In genomic region chr12:131865196-131865875, GRCh38 we compare ENCODE assay signal across 16 cellular contexts. TPM values are rescaled to one million over a fixed set of nuclear protein-coding genes. Genes with fewer than 3 reads are reported as not detected.
A peak's percentile ranks its signal among the peaks of the same experiment; 100 is the strongest.
DNase-seq lines count a peak whose midpoint lies in the region; ATAC-seq, FAIRE-seq and TF ChIP-seq lines count a peak whose summit lies in the region.
"Had no signal": no experiment of that assay in that cellular context is flagged by ENCODE, and none has a peak within 500 bp of the region (broad histone marks: within the 10 kb centered on the region; RNA-seq: fewer than 3 reads in every experiment).

No MANE protein-coding gene starts in this region.

- H3K27me3 ChIP-seq in PC-3 (ENCODE audit: low read length), result no peaks in the 10 kb centered on the region
- H3K27me3 ChIP-seq in bronchial epithelial cell (ENCODE audit: control insufficient read depth, insufficient read depth, low read length), result no peaks in the 10 kb centered on the region
- H3K27me3 ChIP-seq in upper lobe of right lung, result no peaks in the 10 kb centered on the region
- H3K27me3 ChIP-seq: colonic mucosa had no signal

- CTCF ChIA-PET in PC-3 (lab: Charles Lee), result interaction anchor here (0.7 kb wide), 1 partner anchor 29 kb away, joined by 3 read pairs; no protein-coding TSS in a partner anchor

- H4K20me1 ChIP-seq in PC-3 (ENCODE audit: low read length), result no peaks in the 10 kb centered on the region

- POLR2A ChIA-PET in PC-3 (lab: Charles Lee; ENCODE audit: unreplicated experiment), result no interaction called here

- TF ChIP-seq CTCF in PC-3 (conservative IDR thresholded peaks at IDR 0.05; ENCODE audit: low read depth, low read length), result no peak
- no peak for TF ChIP-seq CTCF in bronchial epithelial cell (IDR thresholded peaks at IDR 0.05; ENCODE audit: insufficient read depth, low read length, severe bottlenecking)
- no peak for TF ChIP-seq CTCF in upper lobe of right lung (IDR thresholded peaks at IDR 0.05)

- H3K4me3 ChIP-seq in PC-3 (ENCODE audit: low read length) (no peak overlapping the region), bronchial epithelial cell (ENCODE audit: low read depth, low read length) (no peak overlapping the region), upper lobe of right lung (no peak overlapping the region)
- H3K4me3 ChIP-seq: colonic mucosa, lower lobe of right lung had no signal

- BruUV-seq in PC-3 (replicated peaks; lab: Mats Ljungman, UMichigan), result no TSS peak

- FAIRE-seq in bronchial epithelial cell (lab: Jason Lieb, UNC), result peak; percentile 23

- peak; percentile 67 for DNase-seq in DMS53 (lab: John Stamatoyannopoulos, UW)
- DNase-seq in DMS53 treated with DMSO at 0.1 percent for 48 hours (lab: John Stamatoyannopoulos, UW; ENCODE audit: unreplicated experiment), result no peak
- DNase-seq in PC-3, result peak; percentile 99
- DNase-seq in bronchial epithelial cell (ENCODE audit: low read depth), result peak; percentile 39
- peak; percentile 28 for DNase-seq in upper lobe of right lung
- DNase-seq in posterior vena cava (ENCODE audit: low spot score), result no peak
- no peak for DNase-seq in Ammon's horn (ENCODE audit: low spot score)
- DNase-seq: activated B cell treated with CpG ODN at 0.5 μM for 24 hours, colonic mucosa, DMS153, lower lobe of right lung, NCI-H1694 treated with DMSO at 0.1 percent for 48 hours, NCI-H82, substantia nigra had no signal

- no peak overlapping the region for H3K9ac ChIP-seq in PC-3 (ENCODE audit: low read length)

- H3K4me1 ChIP-seq in PC-3 (ENCODE audit: insufficient read depth, low read length) (peaks cover 68% of the 10 kb centered on the region), upper lobe of right lung (peaks cover 8% of the 10 kb centered on the region)
- H3K4me1 ChIP-seq: colonic mucosa, lower lobe of right lung had no signal

- no peaks in the 10 kb centered on the region for H3K79me2 ChIP-seq in PC-3 (ENCODE audit: low read length)

- H3K4me2 ChIP-seq in PC-3 (ENCODE audit: low read length), result peak overlapping the region; percentile 24

- peak overlapping the region; percentile 50 for H3K27ac ChIP-seq in PC-3 (ENCODE audit: low read length)
- no peak overlapping the region for H3K27ac ChIP-seq in upper lobe of right lung
- H3K27ac ChIP-seq: 22Rv1, colonic mucosa, lower lobe of right lung had no signal

- no peaks in the 10 kb centered on the region for H3F3A ChIP-seq in PC-3 (ENCODE audit: low read length, unreplicated experiment)

- no peaks in the 10 kb centered on the region for H3K9me2 ChIP-seq in PC-3 (replicated peaks; ENCODE audit: low read length)

- H3K9me3 ChIP-seq in PC-3 (ENCODE audit: low read length) (no peaks in the 10 kb centered on the region), upper lobe of right lung (no peaks in the 10 kb centered on the region)
- H3K9me3 ChIP-seq: colonic mucosa, lower lobe of right lung had no signal

- no peak overlapping the region for H2AFZ ChIP-seq in PC-3 (ENCODE audit: low read length)

- no peaks in the 10 kb centered on the region for H3K36me3 ChIP-seq in PC-3 (ENCODE audit: low read depth, low read length)
- no peaks in the 10 kb centered on the region for H3K36me3 ChIP-seq in bronchial epithelial cell (ENCODE audit: control insufficient read depth, insufficient read depth, low read length)
- H3K36me3 ChIP-seq in upper lobe of right lung, result no peaks in the 10 kb centered on the region
- H3K36me3 ChIP-seq: colonic mucosa, lower lobe of right lung had no signal

- intact Hi-C loops in PC-3 (cut with micrococcal nuclease) (no loop called here), upper lobe of right lung (cut with DNase I) (no loop called here), posterior vena cava (cut with DNase I) (no loop called here)

- ATAC-seq in PC-3, result peak; percentile 80
- ATAC-seq in upper lobe of right lung, result no peak
- no peak for ATAC-seq in HG02981 (IDR thresholded peaks at IDR 0.05; ENCODE audit: unreplicated experiment)
- ATAC-seq: lower lobe of right lung had no signal

RNA-seq across cellular contexts. Expression of gene ULK1, which starts 29.1 kb away (rescaled TPM):
- total RNA-seq in PC-3 (2014; rRNA removed) (15.7 and 29.5 TPM in 2 replicates), bronchial epithelial cell (3.2 and 11.3 TPM in 2 replicates), upper lobe of right lung (32.4 TPM), posterior vena cava (10 to 100 TPM; 23.0 to 23.8 TPM)

RNA-seq across cellular contexts. Expression of gene MMP17, which starts 37.1 kb away (rescaled TPM):
- total RNA-seq in PC-3 (2014; rRNA removed) (30.2 and 31.8 TPM in 2 replicates), bronchial epithelial cell (4.1 and 4.5 TPM in 2 replicates), upper lobe of right lung (4.1 TPM), posterior vena cava (1 to 10 TPM; 4.3 to 5.8 TPM)

Comparison
In these comparisons a context has a peak if more than half of its experiments do, and no peak if none do; other contexts are left out.
1. DNase-seq: peak in DMS53 (single experiment), PC-3 (single experiment), bronchial epithelial cell (single experiment) and upper lobe of right lung (single experiment); none in DMS53 treated with DMSO at 0.1 percent for 48 hours (single experiment), posterior vena cava (single experiment) and Ammon's horn (single experiment).